ENCODE assay signal across 7 cellular contexts in the genomic region with DNA sequence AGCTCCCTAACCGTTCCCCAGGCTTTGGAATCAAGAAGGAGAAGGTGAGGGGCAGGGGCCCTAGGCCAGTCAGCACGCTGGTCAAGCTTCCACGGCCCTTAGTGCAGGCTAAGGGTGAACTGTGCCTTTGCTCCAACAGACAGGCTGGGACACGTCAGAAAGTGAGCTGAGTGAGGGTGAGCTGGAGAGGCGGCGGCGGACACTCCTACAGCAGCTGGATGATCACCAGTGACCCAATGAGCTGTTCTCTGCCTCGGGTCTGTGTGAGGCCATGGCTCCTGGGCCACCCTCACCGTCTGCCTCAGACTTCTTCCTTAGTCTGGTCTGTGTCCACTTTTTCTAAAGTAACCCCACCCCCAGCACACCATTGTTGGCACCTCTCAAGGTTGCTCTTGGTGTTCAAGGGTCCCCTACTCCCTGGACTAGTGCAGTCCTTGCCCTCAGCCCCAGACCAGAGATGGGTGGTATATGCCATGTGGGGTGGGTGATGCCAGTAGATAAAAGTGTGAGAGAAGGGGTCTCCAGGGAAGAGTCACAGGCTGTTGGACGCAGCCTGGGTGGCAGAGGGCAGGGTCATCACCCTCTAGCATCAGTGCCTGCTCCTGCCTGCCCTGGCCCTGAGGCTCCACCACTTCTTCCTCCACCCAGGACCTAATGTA. TPM values are rescaled to one million over a fixed set of nuclear protein-coding genes. Genes with fewer than 3 reads are reported as not detected.
DNase-seq lines count a peak whose midpoint lies in the region; ATAC-seq and TF ChIP-seq lines count a peak whose summit lies in the region.

No MANE protein-coding gene starts in this region.

- no peaks in the 10 kb centered on the region for H4K20me1 ChIP-seq in HCT116 (ENCODE audit: insufficient read depth)

- H3K9me3 ChIP-seq in HCT116 (ENCODE audit: control insufficient read depth in 1 of 2, insufficient read depth in 1 of 2, low read depth in 1 of 2, low read length in 2 of 2), result no peaks in the 10 kb centered on the region

- ATAC-seq in HCT116 (peak; percentile 19; the same call in 1 of the 2 replicates), sciatic nerve (peak; percentile 14)

- H3K27me3 Mint-ChIP-seq in activated CD4-positive, alpha-beta memory T cell treated with anti-CD3 and anti-CD28 coated beads for 36 hours, result no peaks in the 10 kb centered on the region

- H3K9me2 ChIP-seq in HCT116 (ENCODE audit: insufficient read depth), result no peaks in the 10 kb centered on the region

- no peaks in the 10 kb centered on the region for H3K27me3 ChIP-seq in HCT116 (ENCODE audit: insufficient read depth, low read length)

- peaks cover 11% of the 10 kb centered on the region for H3K36me3 Mint-ChIP-seq in activated CD4-positive, alpha-beta memory T cell treated with anti-CD3 and anti-CD28 coated beads for 36 hours

- H3K36me3 ChIP-seq in HCT116 (ENCODE audit: control insufficient read depth in 1 of 2, insufficient read depth in 2 of 2, low read length in 2 of 2), result 0 out of 4 replicates have a peak, but pooled peaks cover 0 to 3% of the 10 kb centered on the region in 2 experiments

- no peaks in the 10 kb centered on the region for H3K9me3 Mint-ChIP-seq in activated CD4-positive, alpha-beta memory T cell treated with anti-CD3 and anti-CD28 coated beads for 36 hours

- peaks cover 10% of the 10 kb centered on the region for H3K4me1 Mint-ChIP-seq in activated CD4-positive, alpha-beta memory T cell treated with anti-CD3 and anti-CD28 coated beads for 36 hours (ENCODE audit: low read depth)

- TF ChIP-seq RAD21 in HCT116 (IDR thresholded peaks at IDR 0.05; ENCODE audit: low read depth), result no peak

- H3K79me2 ChIP-seq in HCT116 (ENCODE audit: insufficient read depth, low read length), result no peaks in the 10 kb centered on the region

- intact Hi-C loops in HCT116 (cut with micrococcal nuclease), result loop anchor here (1.0 to 10.0 kb wide), 4 partner anchors 63 to 191 kb away; partner anchors contain the start of gene FMNL3
- intact Hi-C loops in activated CD4-positive, alpha-beta memory T cell treated with anti-CD3 and anti-CD28 coated beads for 36 hours (cut with micrococcal nuclease), result loop anchor here (1.0 to 2.0 kb wide), 3 partner anchors 27 to 195 kb away; partner anchors contain the start of gene FMNL3
- intact Hi-C loops in sciatic nerve (cut with DNase I), result loop anchor here (2.0 kb wide), 1 partner anchor 65 kb away; no protein-coding TSS in a partner anchor

- no peak overlapping the region for H3K4me3 Mint-ChIP-seq in activated CD4-positive, alpha-beta memory T cell treated with anti-CD3 and anti-CD28 coated beads for 36 hours

- CTCF ChIA-PET in HCT116 (lab: Charles Lee), result interaction anchor here (2.5 kb wide), 1 partner anchor 97 kb away, joined by 9 read pairs; the partner anchor contains the start of gene TMBIM6
- CTCF ChIA-PET in activated CD4-positive, alpha-beta memory T cell treated with anti-CD3 and anti-CD28 coated beads for 36 hours (lab: Charles Lee), result interaction anchor here (0.8 to 9.3 kb wide), 20 partner anchors 10 to 286 kb away, joined by 3 to 281 read pairs (median 5); partner anchors contain the start of genes FMNL3 and TMBIM6

- H3K4me3 ChIP-seq in HCT116 (replicated peaks in 1 of 2; ENCODE audit: low read depth in 1 of 2, low read length in 2 of 2) (no peak overlapping the region), fibroblast of mammary gland (ENCODE audit: control insufficient read depth, low read depth, low read length) (no peak overlapping the region)

- no peak for TF ChIP-seq POLR2A in HCT116 (IDR thresholded peaks at IDR 0.05; ENCODE audit: borderline replicate concordance, extremely low read depth, insufficient read depth, insufficient read length)

- BruUV-seq in HCT116 (replicated peaks; lab: Mats Ljungman, UMichigan), result TSS peak; percentile 51

- H3K4me2 ChIP-seq in HCT116 (ENCODE audit: low read length), result no peak overlapping the region

- TF ChIP-seq CTCF in HCT116 (IDR thresholded peaks at IDR 0.05 in 2 of 3, conservative IDR thresholded peaks at IDR 0.05 in 1 of 3; ENCODE audit: borderline replicate concordance in 1 of 3, insufficient read depth in 1 of 3, low read depth in 2 of 3, low read length in 2 of 3), result no peak
- TF ChIP-seq CTCF in fibroblast of mammary gland (conservative IDR thresholded peaks at IDR 0.05; ENCODE audit: control insufficient read depth, insufficient read depth, low read depth, low read length), result no peak

- peaks cover 0 to 4% of the 10 kb centered on the region in 2 experiments; a peak in 2 of 4 replicates for H3K4me1 ChIP-seq in HCT116 (ENCODE audit: control insufficient read depth in 1 of 2, insufficient read depth in 2 of 2, low read length in 2 of 2)

- RAD21 ChIA-PET in HCT116 (lab: Charles Lee; ENCODE audit: low non-redundant PET in 1 of 2, low total read pairs in 2 of 2, uncharacterized antibody in 2 of 2, unreplicated experiment in 2 of 2), result no interaction called here

- H3K27ac Mint-ChIP-seq in activated CD4-positive, alpha-beta memory T cell treated with anti-CD3 and anti-CD28 coated beads for 36 hours, result peak overlapping the region; percentile 20

- POLR2A ChIA-PET in HCT116 (lab: Charles Lee), result interaction anchor here (0.5 to 1.2 kb wide), 2 partner anchors 21 to 97 kb away, joined by 4 to 5 read pairs; partner anchors contain the start of genes PRPF40B and TMBIM6
- POLR2A ChIA-PET in activated CD4-positive, alpha-beta memory T cell treated with anti-CD3 and anti-CD28 coated beads for 36 hours (lab: Charles Lee), result interaction anchor here (1.5 kb wide), 1 partner anchor 97 kb away, joined by 6 read pairs; the partner anchor contains the start of gene TMBIM6

- DNase-seq in HCT116 (ENCODE audit: low read depth, low spot score) (no peak), fibroblast of mammary gland (ENCODE audit: low read depth) (peak; percentile 23), sciatic nerve (ENCODE audit: low spot score) (no peak), GDM1 (lab: John Stamatoyannopoulos, UW) (no peak), C1 segment of cervical spinal cord (lab: John Stamatoyannopoulos, UW) (no peak)
- DNase-seq in activated CD4-positive, alpha-beta memory T cell treated with anti-CD3 and anti-CD28 coated beads for 36 hours, result no peak
- no peak for DNase-seq in stimulated activated naive CD4-positive, alpha-beta T cell treated with Interleukin-2 at 50 U/mL for 16 hours (lab: John Stamatoyannopoulos, UW)

- H3K9ac ChIP-seq in HCT116 (ENCODE audit: low read length), result no peak overlapping the region

- no peak overlapping the region for H3K27ac ChIP-seq in HCT116 (ENCODE audit: low read depth, low read length)

- no peak overlapping the region for H2AFZ ChIP-seq in HCT116 (ENCODE audit: low read depth, low read length, poor library complexity, severe bottlenecking)

TF ChIP-seq in HCT116, 20 proteins besides CTCF, POLR2A, EP300 and RAD21:
- TF ChIP-seq, protein P1, sequence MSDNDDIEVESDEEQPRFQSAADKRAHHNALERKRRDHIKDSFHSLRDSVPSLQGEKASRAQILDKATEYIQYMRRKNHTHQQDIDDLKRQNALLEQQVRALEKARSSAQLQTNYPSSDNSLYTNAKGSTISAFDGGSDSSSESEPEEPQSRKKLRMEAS (IDR thresholded peaks at IDR 0.05), result no peak
- TF ChIP-seq EZH2 (IDR thresholded peaks at IDR 0.05), result no peak
- no peak for TF ChIP-seq YY1 (IDR thresholded peaks at IDR 0.05; ENCODE audit: extremely low read depth, insufficient replicate concordance, low read depth, low read length)
- TF ChIP-seq SRF (IDR thresholded peaks at IDR 0.05; ENCODE audit: low read depth), result no peak
- no peak for TF ChIP-seq ZBTB33 (IDR thresholded peaks at IDR 0.05; ENCODE audit: extremely low read depth, insufficient replicate concordance, low read length)
- TF ChIP-seq FOSL1 (IDR thresholded peaks at IDR 0.05; ENCODE audit: low read depth), result no peak
- no peak for TF ChIP-seq SP1 (IDR thresholded peaks at IDR 0.05; ENCODE audit: low read depth)
- TF ChIP-seq ZFX (IDR thresholded peaks at IDR 0.05), result no peak
- no peak for TF ChIP-seq CBX3 (IDR thresholded peaks at IDR 0.05; ENCODE audit: low read depth)
- TF ChIP-seq EZH2phosphoT487 (IDR thresholded peaks at IDR 0.05; ENCODE audit: borderline replicate concordance), result no peak
- no peak for TF ChIP-seq ZNF274 (IDR thresholded peaks at IDR 0.05; ENCODE audit: low read depth, low read length)
- TF ChIP-seq, protein P2, sequence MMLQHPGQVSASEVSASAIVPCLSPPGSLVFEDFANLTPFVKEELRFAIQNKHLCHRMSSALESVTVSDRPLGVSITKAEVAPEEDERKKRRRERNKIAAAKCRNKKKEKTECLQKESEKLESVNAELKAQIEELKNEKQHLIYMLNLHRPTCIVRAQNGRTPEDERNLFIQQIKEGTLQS (IDR thresholded peaks at IDR 0.05), result no peak
- no peak for TF ChIP-seq TCF7L2 (IDR thresholded peaks at IDR 0.05; ENCODE audit: borderline replicate concordance, extremely low read depth, insufficient read depth, insufficient read length)
- no peak for TF ChIP-seq EGR1 (IDR thresholded peaks at IDR 0.05; ENCODE audit: low read depth)
- TF ChIP-seq SIN3A (IDR thresholded peaks at IDR 0.05; ENCODE audit: low read depth), result no peak
- no peak for TF ChIP-seq POLR2AphosphoS5 (IDR thresholded peaks at IDR 0.05; ENCODE audit: low read depth, low read length)
- no peak for TF ChIP-seq JUND (IDR thresholded peaks at IDR 0.05)

RNA-seq across cellular contexts. Expression of gene PRPF40B, which starts 20.7 kb away (rescaled TPM):
- total RNA-seq in HCT116 (2021; ENCODE audit: unreplicated experiment), result 29.0 TPM
- polyA plus RNA-seq in HCT116 (2012), result 24.5 and 24.7 TPM in 2 replicates
- 1 to 10 TPM; 6.2 to 8.9 TPM for total RNA-seq in activated CD4-positive, alpha-beta memory T cell treated with anti-CD3 and anti-CD28 coated beads for 36 hours
- total RNA-seq in sciatic nerve, result 37.9 TPM

RNA-seq across cellular contexts. Expression of gene FAM186B, which starts 38.7 kb away (rescaled TPM):
- total RNA-seq in HCT116 (2021; ENCODE audit: unreplicated experiment) (0.42 TPM), sciatic nerve (0.36 TPM)
- 0.43 and 0.44 TPM in 2 replicates for polyA plus RNA-seq in HCT116 (2012)
- total RNA-seq in activated CD4-positive, alpha-beta memory T cell treated with anti-CD3 and anti-CD28 coated beads for 36 hours, result not detected
